Comparison of ENCODE assay signal across 14 cellular contexts in the genomic region with DNA sequence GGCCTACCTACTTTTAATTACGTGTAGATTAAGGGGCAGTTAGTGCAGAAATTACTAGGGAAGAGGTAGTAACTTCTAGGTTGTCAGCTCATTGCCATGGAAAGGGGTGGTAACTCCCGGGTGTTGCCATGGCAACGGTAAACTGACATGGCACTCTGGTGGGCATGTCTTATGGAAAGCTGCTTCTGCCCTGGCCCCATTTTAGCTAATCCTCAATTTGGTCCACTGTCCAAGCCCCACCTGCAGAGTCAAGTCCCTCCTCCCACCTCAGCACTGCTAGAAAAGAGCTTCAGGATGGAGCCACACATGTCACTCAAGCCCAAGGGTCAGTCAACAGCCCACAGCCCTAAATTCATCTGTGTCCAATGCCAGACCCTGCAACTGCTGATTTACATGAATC.
"Had no signal": no experiment of that assay in that cellular context is flagged by ENCODE, and none has a peak within 500 bp of the region (broad histone marks: within the 10 kb centered on the region; RNA-seq: fewer than 3 reads in every experiment).

No MANE protein-coding gene starts in this region.

- DNase-seq: activated CD4-positive, alpha-beta T cell treated with anti-CD3 and anti-CD28 coated beads for 1 hour; activated CD4-positive, alpha-beta T cell treated with anti-CD3 and anti-CD28 coated beads, Interleukin-2, amount 50 U/mL, for 48 hours; activated gamma-delta T cell treated with Interleukin-2 at 50 U/mL for 16 hours; activated naive CD8-positive, alpha-beta T cell treated with anti-CD3 and anti-CD28 coated beads for 36 hours; activated T-cell treated with anti-CD3 and anti-CD28 coated beads, Interleukin-2, amount 50 U/mL, for 72 hours; anterior cingulate cortex; immature natural killer cell; retina; stimulated activated naive B cell treated with anti-CD40 and anti-IgM and Interleukin-4, amounts not matched to agents 10 μg/mL and 1 μg/mL and 100 μg/mL, for 72 hours; substantia nigra; upper lobe of left lung had no signal

- H3K27ac ChIP-seq: esophagus muscularis mucosa, upper lobe of left lung had no signal

- H3K4me3 Mint-ChIP-seq: activated naive CD8-positive, alpha-beta T cell treated with anti-CD3 and anti-CD28 coated beads for 36 hours; activated T-cell treated with anti-CD3 and anti-CD28 coated beads, Interleukin-2, amount 50 U/mL, for 72 hours; immature natural killer cell; natural killer cell treated with Interleukin-12 subunit alpha and Interleukin-12 subunit beta and Interleukin-15 and Interleukin-18, amount 100 ng/mL, for 72 hours; stimulated activated naive B cell treated with anti-CD40 and anti-IgM and Interleukin-4, amounts not matched to agents 10 μg/mL and 1 μg/mL and 100 μg/mL, for 72 hours; T-helper 2 cell treated with Interferon-gamma antibody and Interleukin-4, amounts not matched to agents 5 μg/mL and 100 μg/mL, for 36 hours had no signal

- H3K27ac Mint-ChIP-seq: activated naive CD8-positive, alpha-beta T cell treated with anti-CD3 and anti-CD28 coated beads for 36 hours; activated T-cell treated with anti-CD3 and anti-CD28 coated beads, Interleukin-2, amount 50 U/mL, for 72 hours; immature natural killer cell; stimulated activated naive B cell treated with anti-CD40 and anti-IgM and Interleukin-4, amounts not matched to agents 10 μg/mL and 1 μg/mL and 100 μg/mL, for 72 hours; T-helper 2 cell treated with Interferon-gamma antibody and Interleukin-4, amounts not matched to agents 5 μg/mL and 100 μg/mL, for 36 hours had no signal

- H3K36me3 Mint-ChIP-seq: activated naive CD8-positive, alpha-beta T cell treated with anti-CD3 and anti-CD28 coated beads for 36 hours; immature natural killer cell; natural killer cell treated with Interleukin-12 subunit alpha and Interleukin-12 subunit beta and Interleukin-15 and Interleukin-18, amount 100 ng/mL, for 72 hours; stimulated activated naive B cell treated with anti-CD40 and anti-IgM and Interleukin-4, amounts not matched to agents 10 μg/mL and 1 μg/mL and 100 μg/mL, for 72 hours had no signal

- H3K9me3 Mint-ChIP-seq: activated naive CD8-positive, alpha-beta T cell treated with anti-CD3 and anti-CD28 coated beads for 36 hours; activated T-cell treated with anti-CD3 and anti-CD28 coated beads, Interleukin-2, amount 50 U/mL, for 72 hours; immature natural killer cell; natural killer cell treated with Interleukin-12 subunit alpha and Interleukin-12 subunit beta and Interleukin-15 and Interleukin-18, amount 100 ng/mL, for 72 hours; stimulated activated naive B cell treated with anti-CD40 and anti-IgM and Interleukin-4, amounts not matched to agents 10 μg/mL and 1 μg/mL and 100 μg/mL, for 72 hours; T-helper 2 cell treated with Interferon-gamma antibody and Interleukin-4, amounts not matched to agents 5 μg/mL and 100 μg/mL, for 36 hours had no signal

- H3K4me1 Mint-ChIP-seq: immature natural killer cell; stimulated activated naive B cell treated with anti-CD40 and anti-IgM and Interleukin-4, amounts not matched to agents 10 μg/mL and 1 μg/mL and 100 μg/mL, for 72 hours had no signal
